22 cellular contexts compared by ENCODE assay signal in genomic region chr2:44632931-44633689, GRCh38.
"Had no signal": no experiment of that assay in that cellular context is flagged by ENCODE, and none has a peak within 500 bp of the region (broad histone marks: within the 10 kb centered on the region; RNA-seq: fewer than 3 reads in every experiment).

No MANE protein-coding gene starts in this region.

- FAIRE-seq: pancreas, urothelium cell line had no signal

- H3K36me3 ChIP-seq: pancreas, suprapubic skin, thyroid gland had no signal

- H3K4me3 ChIP-seq: dorsolateral prefrontal cortex, hepatocyte, pancreas, suprapubic skin, thyroid gland had no signal

- H3K27me3 ChIP-seq: dorsolateral prefrontal cortex, hepatocyte, pancreas, suprapubic skin, thyroid gland had no signal

- H3K79me2 ChIP-seq: hepatocyte had no signal

- H3K9me3 ChIP-seq: pancreas, thyroid gland had no signal

- H2AFZ ChIP-seq: hepatocyte had no signal

- H3K4me2 ChIP-seq: hepatocyte had no signal

- H3K27ac ChIP-seq: dorsolateral prefrontal cortex, hepatocyte, pancreas, suprapubic skin, thyroid gland had no signal

- H3K4me1 Mint-ChIP-seq: nephron had no signal

- H3K4me1 ChIP-seq: pancreas, suprapubic skin, thyroid gland had no signal

- DNase-seq: dorsolateral prefrontal cortex; effector CD8-positive, alpha-beta T cell; foreskin melanocyte; head of caudate nucleus; kidney; left cardiac atrium; mesendoderm; naive B cell; occipital lobe; pancreas; right cardiac atrium; stimulated activated CD4-positive, alpha-beta T cell treated with anti-CD3 and anti-CD28 coated beads, Interleukin-4, amount 100 ng/mL, for 1 hour; stimulated activated CD8-positive, alpha-beta memory T cell treated with anti-CD3 and anti-CD28 coated beads, Interleukin-4, amount 100 ng/mL, for 48 hours; stimulated activated naive CD8-positive, alpha-beta T cell treated with anti-CD3 and anti-CD28 coated beads, Interleukin-15, Interleukin-2, amounts not matched to agents 100 U/mL and 50 U/mL, for 24 hours; thyroid gland had no signal

- H3K27me3 Mint-ChIP-seq: naive B cell, progenitor cell of endocrine pancreas, type B pancreatic cell had no signal

- H3K4me3 Mint-ChIP-seq: naive B cell; nephron; stimulated activated effector memory CD8-positive, alpha-beta T cell treated with anti-CD3 and anti-CD28 coated beads, Interleukin-12 subunit alpha, Interleukin-12 subunit beta, amount 100 ng/mL, for 72 hours; type B pancreatic cell had no signal

- ATAC-seq: left cardiac atrium; pancreas; right cardiac atrium; stimulated activated effector memory CD8-positive, alpha-beta T cell treated with anti-CD3 and anti-CD28 coated beads, Interleukin-12 subunit alpha, Interleukin-12 subunit beta, amount 100 ng/mL, for 72 hours; stimulated activated naive CD8-positive, alpha-beta T cell treated with anti-CD3 and anti-CD28 coated beads, Interleukin-15, Interleukin-2, amounts not matched to agents 100 U/mL and 50 U/mL, for 24 hours had no signal

- H3K36me3 Mint-ChIP-seq: stimulated activated effector memory CD8-positive, alpha-beta T cell treated with anti-CD3 and anti-CD28 coated beads, Interleukin-12 subunit alpha, Interleukin-12 subunit beta, amount 100 ng/mL, for 72 hours; type B pancreatic cell had no signal

- H3K27ac Mint-ChIP-seq: nephron; progenitor cell of endocrine pancreas; stimulated activated effector memory CD8-positive, alpha-beta T cell treated with anti-CD3 and anti-CD28 coated beads, Interleukin-12 subunit alpha, Interleukin-12 subunit beta, amount 100 ng/mL, for 72 hours; type B pancreatic cell had no signal
